In the genomic region with DNA sequence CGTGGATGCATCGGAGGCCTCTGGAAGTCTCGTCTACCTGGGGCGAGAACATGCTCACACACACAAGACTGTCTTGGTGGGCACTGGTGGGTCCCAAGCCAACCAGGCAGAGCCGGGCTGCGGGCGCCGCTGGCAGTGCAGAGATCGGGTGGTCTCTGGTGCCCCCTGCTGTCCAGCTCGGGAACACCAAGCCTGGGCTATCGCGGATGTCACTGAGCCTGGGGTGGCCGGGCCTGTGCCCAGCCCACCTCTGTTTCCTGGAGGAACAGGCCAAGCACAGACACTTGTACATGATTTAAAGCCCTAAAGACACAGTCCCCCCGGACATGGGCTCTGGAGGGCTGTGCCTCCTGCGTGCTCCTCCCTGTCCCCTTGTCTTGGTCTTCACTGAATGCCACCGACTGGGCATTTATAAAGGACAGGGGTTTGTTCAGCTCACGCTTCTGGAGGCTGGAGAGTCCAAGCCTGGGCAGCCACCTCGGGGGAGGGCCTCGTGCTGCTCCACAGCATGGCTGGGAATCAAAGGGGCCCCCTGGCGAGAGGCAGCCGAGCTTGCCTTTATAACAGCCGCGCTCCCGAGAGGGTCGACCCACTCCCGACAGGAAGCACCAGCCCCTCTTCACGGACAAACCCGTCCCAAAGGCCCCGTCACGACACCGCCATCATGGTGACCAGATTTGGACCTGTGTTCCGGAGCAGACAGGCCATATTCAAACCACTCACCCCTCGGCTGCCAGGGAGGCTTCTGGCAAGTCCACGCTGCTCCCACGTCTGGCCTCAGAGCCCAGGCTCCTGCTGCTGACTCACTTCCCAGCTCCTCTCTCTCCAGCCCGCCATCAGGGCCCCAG, we compare ENCODE assay signal across 9 cellular contexts. TPM values are rescaled to one million over a fixed set of nuclear protein-coding genes. Genes with fewer than 3 reads are reported as not detected.
DNase-seq lines count a peak whose midpoint lies in the region; ATAC-seq lines count a peak whose summit lies in the region.
"Had no signal": no experiment of that assay in that cellular context is flagged by ENCODE, and none has a peak within 500 bp of the region (broad histone marks: within the 10 kb centered on the region; RNA-seq: fewer than 3 reads in every experiment).

No MANE protein-coding gene starts in this region.

- no peak overlapping the region for H3K27ac Mint-ChIP-seq in activated CD8-positive, alpha-beta T cell treated with anti-CD3 and anti-CD28 coated beads, Interleukin-2, amount 10 ng/mL, durations not matched to agents 7 days and 5 days
- H3K27ac Mint-ChIP-seq in memory B cell, result no peak overlapping the region
- H3K27ac Mint-ChIP-seq: activated naive CD4-positive, alpha-beta T cell treated with anti-CD3 and anti-CD28 coated beads, Interleukin-2, amount 50 U/mL, for 24 hours had no signal

- CTCF ChIA-PET in activated CD8-positive, alpha-beta T cell treated with anti-CD3 and anti-CD28 coated beads, Interleukin-2, amount 10 ng/mL, durations not matched to agents 7 days and 5 days (lab: Charles Lee), result interaction anchor here (0.8 to 4.9 kb wide), 9 partner anchors 9 to 210 kb away, joined by 3 to 73 read pairs (median 5); no protein-coding TSS in a partner anchor

- H3K9me3 Mint-ChIP-seq in activated CD8-positive, alpha-beta T cell treated with anti-CD3 and anti-CD28 coated beads, Interleukin-2, amount 10 ng/mL, durations not matched to agents 7 days and 5 days (ENCODE audit: insufficient read depth), result no peaks in the 10 kb centered on the region
- no peaks in the 10 kb centered on the region for H3K9me3 Mint-ChIP-seq in memory B cell
- H3K9me3 Mint-ChIP-seq: activated naive CD4-positive, alpha-beta T cell treated with anti-CD3 and anti-CD28 coated beads, Interleukin-2, amount 50 U/mL, for 24 hours had no signal

- POLR2A ChIA-PET in activated CD8-positive, alpha-beta T cell treated with anti-CD3 and anti-CD28 coated beads, Interleukin-2, amount 10 ng/mL, durations not matched to agents 7 days and 5 days (lab: Charles Lee), result no interaction called here

- no peak overlapping the region for H3K4me3 Mint-ChIP-seq in activated CD8-positive, alpha-beta T cell treated with anti-CD3 and anti-CD28 coated beads, Interleukin-2, amount 10 ng/mL, durations not matched to agents 7 days and 5 days
- no peak overlapping the region for H3K4me3 Mint-ChIP-seq in memory B cell
- H3K4me3 Mint-ChIP-seq: activated naive CD4-positive, alpha-beta T cell treated with anti-CD3 and anti-CD28 coated beads, Interleukin-2, amount 50 U/mL, for 24 hours had no signal

- no peaks in the 10 kb centered on the region for H3K36me3 Mint-ChIP-seq in activated CD8-positive, alpha-beta T cell treated with anti-CD3 and anti-CD28 coated beads, Interleukin-2, amount 10 ng/mL, durations not matched to agents 7 days and 5 days (ENCODE audit: low read depth)
- H3K36me3 Mint-ChIP-seq in memory B cell, result no peaks in the 10 kb centered on the region
- H3K36me3 Mint-ChIP-seq: activated naive CD4-positive, alpha-beta T cell treated with anti-CD3 and anti-CD28 coated beads, Interleukin-2, amount 50 U/mL, for 24 hours had no signal

- no peaks in the 10 kb centered on the region for H3K4me1 Mint-ChIP-seq in activated CD8-positive, alpha-beta T cell treated with anti-CD3 and anti-CD28 coated beads, Interleukin-2, amount 10 ng/mL, durations not matched to agents 7 days and 5 days (ENCODE audit: low read depth)
- peaks cover 7% of the 10 kb centered on the region for H3K4me1 Mint-ChIP-seq in memory B cell
- H3K4me1 Mint-ChIP-seq: activated naive CD4-positive, alpha-beta T cell treated with anti-CD3 and anti-CD28 coated beads, Interleukin-2, amount 50 U/mL, for 24 hours had no signal

- DNase-seq in DMS114 treated with DMSO at 0.1 percent for 48 hours (lab: John Stamatoyannopoulos, UW; ENCODE audit: unreplicated experiment) (peak; percentile 12), NCI-H748 (lab: John Stamatoyannopoulos, UW; ENCODE audit: unreplicated experiment) (peak; percentile 59), memory B cell (ENCODE audit: low spot score in 2 of 2) (peak; percentile 85 to 94)
- DNase-seq in activated CD8-positive, alpha-beta T cell treated with anti-CD3 and anti-CD28 coated beads, Interleukin-2, amount 10 ng/mL, durations not matched to agents 7 days and 5 days, result peak; percentile 84
- DNase-seq in effector CD4-positive, alpha-beta T cell, result peak; percentile 74
- DNase-seq in stimulated activated CD8-positive, alpha-beta memory T cell treated with anti-CD3 and anti-CD28 coated beads, Interleukin-15, amount 100 ng/mL, for 48 hours (ENCODE audit: low read depth in 2 of 2), result peak; percentile 54 to 59

- H3K27me3 Mint-ChIP-seq in activated CD8-positive, alpha-beta T cell treated with anti-CD3 and anti-CD28 coated beads, Interleukin-2, amount 10 ng/mL, durations not matched to agents 7 days and 5 days (ENCODE audit: low read depth), result no peaks in the 10 kb centered on the region
- peaks cover 28% of the 10 kb centered on the region for H3K27me3 Mint-ChIP-seq in memory B cell
- H3K27me3 Mint-ChIP-seq: activated naive CD4-positive, alpha-beta T cell treated with anti-CD3 and anti-CD28 coated beads, Interleukin-2, amount 50 U/mL, for 24 hours had no signal

- peak; percentile 73 for ATAC-seq in HG02642 (IDR thresholded peaks at IDR 0.05; ENCODE audit: poor library complexity, unreplicated experiment)
- ATAC-seq in activated CD8-positive, alpha-beta T cell treated with anti-CD3 and anti-CD28 coated beads, Interleukin-2, amount 10 ng/mL, durations not matched to agents 7 days and 5 days, result peak; percentile 93
- ATAC-seq in memory B cell (ENCODE audit: low read depth), result peak; percentile 92
- ATAC-seq in HG03097 (IDR thresholded peaks at IDR 0.05; ENCODE audit: low FRiP score, unreplicated experiment), result no peak

RNA-seq across cellular contexts. Expression of a gene that starts 3.6 kb away (rescaled TPM):
- total RNA-seq in activated CD8-positive, alpha-beta T cell treated with anti-CD3 and anti-CD28 coated beads, Interleukin-2, amount 10 ng/mL, durations not matched to agents 7 days and 5 days, result not detected

RNA-seq across cellular contexts. Expression of a gene that starts 7.9 kb away (rescaled TPM):
- total RNA-seq in activated CD8-positive, alpha-beta T cell treated with anti-CD3 and anti-CD28 coated beads, Interleukin-2, amount 10 ng/mL, durations not matched to agents 7 days and 5 days, result 100 to 1,000 TPM; 120 to 129 TPM

Comparison
In these comparisons a context has a peak if more than half of its experiments do, and no peak if none do; other contexts are left out.
1. DNase-seq: peak in every context shown above with its lines; median percentile 90 in memory B cell; 84 in activated CD8-positive, alpha-beta T cell treated with anti-CD3 and anti-CD28 coated beads, Interleukin-2, amount 10 ng/mL, durations not matched to agents 7 days and 5 days; 74 in effector CD4-positive, alpha-beta T cell; 59 in NCI-H748; 56 in stimulated activated CD8-positive, alpha-beta memory T cell treated with anti-CD3 and anti-CD28 coated beads, Interleukin-15, amount 100 ng/mL, for 48 hours; 12 in DMS114 treated with DMSO at 0.1 percent for 48 hours.